26 cellular contexts compared by ENCODE assay signal in genomic region chr12:63179224-63179623, GRCh38.
"Had no signal": no experiment of that assay in that cellular context is flagged by ENCODE, and none has a peak within 500 bp of the region (broad histone marks: within the 10 kb centered on the region; RNA-seq: fewer than 3 reads in every experiment).

No MANE protein-coding gene starts in this region.

- H3K27ac ChIP-seq: stomach, suprapubic skin, testis, thoracic aorta, thyroid gland, tibial nerve, transverse colon, upper lobe of left lung, upper lobe of right lung, uterus, vagina had no signal

- H3K4me1 ChIP-seq: stomach, suprapubic skin, testis, thyroid gland, tibial nerve, transverse colon, upper lobe of left lung, upper lobe of right lung, uterus, vagina had no signal

- H3K27me3 ChIP-seq: stomach, suprapubic skin, testis, thyroid gland, tibial nerve, transverse colon, upper lobe of left lung, upper lobe of right lung, uterus, vagina had no signal

- H3K9me3 ChIP-seq: testis, thyroid gland, upper lobe of right lung, uterus had no signal

- ATAC-seq: stimulated activated effector memory CD8-positive, alpha-beta T cell treated with anti-CD3 and anti-CD28 coated beads, Interleukin-12 subunit alpha, Interleukin-12 subunit beta, amount 100 ng/mL, for 72 hours; stimulated activated memory B cell treated with anti-CD40 and anti-IgM and Interleukin-4, amounts not matched to agents 10 μg/mL and 1 μg/mL and 100 μg/mL, for 72 hours; stimulated activated naive B cell treated with anti-CD40 and anti-IgM and Interleukin-4, amounts not matched to agents 10 μg/mL and 1 μg/mL and 100 μg/mL, for 72 hours; stimulated activated naive CD8-positive, alpha-beta T cell treated with anti-CD3 and anti-CD28 coated beads, Interleukin-15, amount 100 ng/mL, for 72 hours; stimulated activated naive CD8-positive, alpha-beta T cell treated with anti-CD3 and anti-CD28 coated beads, Interleukin-15, Interleukin-2, amounts not matched to agents 100 U/mL and 50 U/mL, for 24 hours; upper lobe of right lung had no signal

- H3K4me3 ChIP-seq: stomach, suprapubic skin, testis, thoracic aorta, thyroid gland, tibial nerve, transverse colon, upper lobe of left lung, upper lobe of right lung, uterus, vagina had no signal

- H3K36me3 ChIP-seq: stomach, suprapubic skin, thoracic aorta, thyroid gland, tibial nerve, transverse colon, upper lobe of left lung, upper lobe of right lung, uterus, vagina had no signal

- DNase-seq: stimulated activated CD4-positive, alpha-beta T cell treated with anti-CD3 and anti-CD28 coated beads, Interleukin-2, amount 100 ng/mL, for 48 hours; stimulated activated CD4-positive, alpha-beta T cell treated with anti-CD3 and anti-CD28 coated beads, Interleukin-4, amount 100 ng/mL, for 1 hour; stimulated activated CD4-positive, alpha-beta T cell treated with anti-CD3 and anti-CD28 coated beads, Interleukin-4, amount 100 ng/mL, for 24 hours; stimulated activated CD4-positive, alpha-beta T cell treated with anti-CD3 and anti-CD28 coated beads, Interleukin-4, amount 100 ng/mL, for 4 hours; stimulated activated CD8-positive, alpha-beta memory T cell treated with anti-CD3 and anti-CD28 coated beads, Interleukin-4, amount 100 ng/mL, for 48 hours; stimulated activated naive B cell treated with anti-CD40 and anti-IgM and Interleukin-4, amounts not matched to agents 10 μg/mL and 1 μg/mL and 100 μg/mL, for 72 hours; stimulated activated naive CD4-positive, alpha-beta T cell; stimulated activated naive CD4-positive, alpha-beta T cell treated with Interleukin-2 at 50 U/mL for 16 hours; stimulated activated naive CD8-positive, alpha-beta T cell treated with anti-CD3 and anti-CD28 coated beads, Interleukin-15, amount 100 ng/mL, for 72 hours; stimulated activated naive CD8-positive, alpha-beta T cell treated with anti-CD3 and anti-CD28 coated beads, Interleukin-15, Interleukin-2, amounts not matched to agents 100 U/mL and 50 U/mL, for 24 hours; stomach; substantia nigra; testis; thyroid gland; transverse colon; trophoblast cell; upper lobe of left lung; upper lobe of right lung; uterus had no signal

- FAIRE-seq: urothelium cell line had no signal
